Comparison of ENCODE assay signal across 14 cellular contexts in genomic region chr21:39461419-39461818, GRCh38. TPM values are rescaled to one million over a fixed set of nuclear protein-coding genes. Genes with fewer than 3 reads are reported as not detected.
DNase-seq lines count a peak whose midpoint lies in the region; ATAC-seq, FAIRE-seq and TF ChIP-seq lines count a peak whose summit lies in the region.
"Had no signal": no experiment of that assay in that cellular context is flagged by ENCODE, and none has a peak within 500 bp of the region (broad histone marks: within the 10 kb centered on the region; RNA-seq: fewer than 3 reads in every experiment).

No MANE protein-coding gene starts in this region.

- no peaks in the 10 kb centered on the region for H3K79me2 ChIP-seq in H1 (ENCODE audit: control insufficient read depth in 1 of 2, insufficient read depth in 2 of 2, low read length in 2 of 2)

- no peak overlapping the region for H4K5ac ChIP-seq in H1 (ENCODE audit: insufficient read length, low read depth, low read length)

- no peak overlapping the region for H3K9ac ChIP-seq in H1 (replicated peaks in 1 of 4; ENCODE audit: extremely low read depth in 1 of 4, low read depth in 3 of 4, low read length in 3 of 4)

- H3K9me3 ChIP-seq in H1 (ENCODE audit: insufficient read depth in 2 of 2, low read depth in 1 of 2, low read length in 1 of 2) (no peaks in the 10 kb centered on the region), right cardiac atrium (ENCODE audit: control insufficient read depth, low read length) (no peaks in the 10 kb centered on the region)

- no peak overlapping the region for H2BK5ac ChIP-seq in H1 (ENCODE audit: low read depth, low read length)

- H2BK20ac ChIP-seq in H1 (ENCODE audit: low read length): no peak overlapping the region

- H3K14ac ChIP-seq in H1 (ENCODE audit: insufficient read length): no peak overlapping the region

- no peak overlapping the region for H3K18ac ChIP-seq in H1 (ENCODE audit: extremely low read depth, low read length)

- H2BK12ac ChIP-seq in H1 (ENCODE audit: low read depth, low read length): no peak overlapping the region

- no peaks in the 10 kb centered on the region for H3K36me3 ChIP-seq in H1 (ENCODE audit: control insufficient read depth in 2 of 4, insufficient read depth in 4 of 4, low read length in 3 of 4)

- no peak for TF ChIP-seq CTCF in H1 (IDR thresholded peaks at IDR 0.05; ENCODE audit: control extremely low read depth in 1 of 3, insufficient read depth in 1 of 3, low read depth in 1 of 3, low read length in 3 of 3)

- POLR2A ChIA-PET in H1 (lab: Charles Lee; ENCODE audit: partially characterized antibody): interaction anchor here (0.7 to 1.1 kb wide), 3 partner anchors 8 to 113 kb away, joined by 3 to 6 read pairs (median 3); partner anchors contain the start of gene LCA5L

- 0 out of 2 replicates have a peak overlapping the region, but pooled peaks have one; percentile 33 for H2AFZ ChIP-seq in H1 (ENCODE audit: low read length)

- H3K4me1 ChIP-seq in H1 (replicated peaks in 1 of 4; ENCODE audit: control insufficient read depth in 3 of 4, insufficient read depth in 4 of 4, low read length in 3 of 4): no peaks in the 10 kb centered on the region
- no peaks in the 10 kb centered on the region for H3K4me1 ChIP-seq in right cardiac atrium (ENCODE audit: control insufficient read depth, insufficient read depth, low read length)

- H4K8ac ChIP-seq in H1 (ENCODE audit: extremely low read depth, insufficient read depth, low read length): no peak overlapping the region

- H3K27me3 ChIP-seq in H1 (replicated peaks in 1 of 4; ENCODE audit: control insufficient read depth in 3 of 4, extremely low read depth in 1 of 4, insufficient read depth in 3 of 4, low read length in 3 of 4) (no peaks in the 10 kb centered on the region), right cardiac atrium (ENCODE audit: control insufficient read depth, insufficient read depth) (no peaks in the 10 kb centered on the region)

- H2BK15ac ChIP-seq in H1 (ENCODE audit: low read length): no peak overlapping the region

- TF ChIP-seq POLR2A in H1 (IDR thresholded peaks at IDR 0.05; ENCODE audit: control extremely low read depth in 1 of 2, low read depth in 2 of 2, low read length in 2 of 2) (no peak), H54 (IDR thresholded peaks at IDR 0.05; ENCODE audit: low read depth, low read length) (no peak)

- no peaks in the 10 kb centered on the region for H3K79me1 ChIP-seq in H1 (ENCODE audit: low read depth, low read length)

- H4K91ac ChIP-seq in H1 (replicated peaks; ENCODE audit: insufficient read length, low read length): no peak overlapping the region

- no peaks in the 10 kb centered on the region for H4K20me1 ChIP-seq in H1 (replicated peaks in 1 of 2; ENCODE audit: control insufficient read depth in 1 of 2, insufficient read depth in 2 of 2, low read length in 2 of 2)

- H3K4me2 ChIP-seq in H1 (ENCODE audit: insufficient read depth in 1 of 2, low read depth in 2 of 2, low read length in 2 of 2): no peak overlapping the region

- ATAC-seq in GM18858 (IDR thresholded peaks at IDR 0.05; ENCODE audit: unreplicated experiment): peak; percentile 89
- ATAC-seq in GM21515 (IDR thresholded peaks at IDR 0.05; ENCODE audit: unreplicated experiment): peak; percentile 55
- ATAC-seq in HG03342 (IDR thresholded peaks at IDR 0.05; ENCODE audit: unreplicated experiment): peak; percentile 84
- ATAC-seq in right cardiac atrium: no peak
- ATAC-seq: naive thymus-derived CD4-positive, alpha-beta T cell; SK-N-SH treated with all-trans-retinoic acid at 6 μM for 48 hours had no signal

- no peak for TF ChIP-seq EP300 in H1 (IDR thresholded peaks at IDR 0.05; ENCODE audit: borderline replicate concordance in 1 of 2, low read depth in 2 of 2, low read length in 2 of 2)

- H3K4ac ChIP-seq in H1 (replicated peaks; ENCODE audit: insufficient read length, low read depth, low read length): no peak overlapping the region

- H2AK5ac ChIP-seq in H1 (ENCODE audit: low read depth, low read length): no peak overlapping the region

- CTCF ChIA-PET in H1 (lab: Charles Lee; ENCODE audit: partially characterized antibody): interaction anchor here (1.0 to 2.0 kb wide), 3 partner anchors 11 to 20 kb away, joined by 3 to 5 read pairs (median 5); no protein-coding TSS in a partner anchor

- no peak overlapping the region for H2BK120ac ChIP-seq in H1 (replicated peaks; ENCODE audit: low read depth, low read length)

- H3K23me2 ChIP-seq in H1 (ENCODE audit: low read depth, low read length): no peaks in the 10 kb centered on the region; the same call in 1 of the 2 replicates

- intact Hi-C loops in right cardiac atrium (cut with DNase I): no loop called here

- FAIRE-seq in H1 (lab: Jason Lieb, UNC) (no peak), H54 (lab: Jason Lieb, UNC) (no peak)

- no peak overlapping the region for H3K56ac ChIP-seq in H1 (replicated peaks; ENCODE audit: insufficient read length, low read depth, low read length)

- H3K4me3 ChIP-seq in H1 (ENCODE audit: extremely low read depth in 1 of 4, insufficient read depth in 2 of 4, low read depth in 3 of 4, low read length in 4 of 4) (no peak overlapping the region), right cardiac atrium (ENCODE audit: low read length) (no peak overlapping the region)

- WGBS in H1 (ENCODE audit: extremely low coverage in 1 of 2, insufficient coverage in 1 of 2, insufficient read length in 1 of 2, insufficient replicate concordance in 2 of 2, low coverage in 1 of 2, low lambda C conversion rate in 2 of 2, missing lambda C conversion rate in 1 of 2), 2 experiments: 94% methylated on average over 3 of the region's 3 CpGs; no CpG with 5 or more reads in 1 of the 2 experiments
- 71% methylated on average over 3 of the region's 3 CpGs for WGBS in right cardiac atrium

- H3K27ac ChIP-seq in H1 (ENCODE audit: low read depth, low read length) (no peak overlapping the region), right cardiac atrium (ENCODE audit: low read length) (no peak overlapping the region)

- TF ChIP-seq RAD21 in H1 (IDR thresholded peaks at IDR 0.05 in 1 of 2, conservative IDR thresholded peaks at IDR 0.05 in 1 of 2; ENCODE audit: low read depth in 2 of 2, low read length in 2 of 2): no peak

- DNase-seq in H1 (ENCODE audit: low read depth in 1 of 2, low spot score in 2 of 2) (no peak), H54 (ENCODE audit: insufficient read length, low spot score) (no peak), NCI-H82 treated with DMSO at 0.1 percent for 48 hours (lab: John Stamatoyannopoulos, UW; ENCODE audit: unreplicated experiment) (no peak), right cardiac atrium (no peak)
- DNase-seq: activated T-cell treated with anti-CD3 and anti-CD28 coated beads, Interleukin-2, amount 50 U/mL, for 48 hours; CD8-positive, alpha-beta memory T cell; foreskin fibroblast; naive thymus-derived CD4-positive, alpha-beta T cell; NCI-H1436 treated with DMSO at 0.1 percent for 48 hours; NCI-H774 had no signal

- H3K23ac ChIP-seq in H1 (ENCODE audit: insufficient read length): no peak overlapping the region

TF ChIP-seq in H1, 55 proteins besides CTCF, POLR2A, EP300 and RAD21:
- no peak for TF ChIP-seq CHD1 (IDR thresholded peaks at IDR 0.05; ENCODE audit: low read depth, low read length)

RNA-seq across cellular contexts. Expression of gene SH3BGR, which starts 9.6 kb away (rescaled TPM):
- total RNA-seq in H1 (2021; fragmentation: NEBNext Ultra II Directional; extraction: Animal tissue kit (Norgen Biotek cat#: 25700)): 5.5 and 5.9 TPM in 2 replicates
- 2.1 and 8.2 TPM in 2 replicates for polyA plus RNA-seq in H1 (2011; rRNA removed)
- 1.4 TPM for polyA plus RNA-seq in H1 (2011; cell fraction: cytosol; rRNA removed)
- 0.71 TPM for polyA plus RNA-seq in H1 (2011; cell fraction: nucleus; rRNA removed)
- polyA plus RNA-seq in H1 (2012, experiment 1 of 2): 2.8 to 3.3 TPM (median 3.1 TPM) in 4 replicates
- 1.2 TPM for polyA plus RNA-seq in H1 (2012, experiment 2 of 2)
- polyA plus RNA-seq in H1 (2013, experiment 1 of 2): 10.1 TPM
- polyA plus RNA-seq in H1 (2013, experiment 2 of 2): 9.7 TPM
- polyA minus RNA-seq in H1 (2011; rRNA and poly(A)+ RNA removed): 1.3 and 1.9 TPM in 2 replicates
- polyA minus RNA-seq in H1 (2011; cell fraction: cytosol; rRNA and poly(A)+ RNA removed): not detected
- 1.00 TPM for polyA minus RNA-seq in H1 (2011; cell fraction: nucleus; rRNA and poly(A)+ RNA removed)
- 10 to 100 TPM; 89.1 to 95.8 (median 93.5) TPM for total RNA-seq in right cardiac atrium
- 119 TPM for polyA plus RNA-seq in right cardiac atrium

RNA-seq across cellular contexts. Expression of gene LCA5L, which starts 15.8 kb away (rescaled TPM):
- 0.57 and 0.84 TPM in 2 replicates for total RNA-seq in H1 (2021; fragmentation: NEBNext Ultra II Directional; extraction: Animal tissue kit (Norgen Biotek cat#: 25700))
- polyA plus RNA-seq in H1 (2011; rRNA removed) (0.11 and 0.20 TPM in 2 replicates), right cardiac atrium (0.50 TPM)
- 0.26 TPM for polyA plus RNA-seq in H1 (2011; cell fraction: cytosol; rRNA removed)
- 0.37 TPM for polyA plus RNA-seq in H1 (2011; cell fraction: nucleus; rRNA removed)
- polyA plus RNA-seq in H1 (2012, experiment 1 of 2): 0.17 to 0.66 TPM (median 0.45 TPM) in 4 replicates
- not detected for polyA plus RNA-seq in H1 (2012, experiment 2 of 2)
- 0.65 TPM for polyA plus RNA-seq in H1 (2013, experiment 1 of 2)
- polyA plus RNA-seq in H1 (2013, experiment 2 of 2): 0.61 TPM
- 0.24 and 0.38 TPM in 2 replicates for polyA minus RNA-seq in H1 (2011; rRNA and poly(A)+ RNA removed)
- polyA minus RNA-seq in H1 (2011; cell fraction: cytosol; rRNA and poly(A)+ RNA removed): not detected
- polyA minus RNA-seq in H1 (2011; cell fraction: nucleus; rRNA and poly(A)+ RNA removed): not detected
- total RNA-seq in right cardiac atrium: 1 to 10 TPM in 3 of 4 donors, under 1 TPM in 1; 0.59 to 1.3 (median 1.2) TPM
- total RNA-seq: naive thymus-derived CD4-positive, alpha-beta T cell had no signal

Comparison
In these comparisons a context has a peak if more than half of its experiments do, and no peak if none do; other contexts are left out.
1. ATAC-seq: peak in GM18858 (single experiment), GM21515 (single experiment) and HG03342 (single experiment); none in right cardiac atrium (0 of 2).
2. RNA of gene SH3BGR, which starts 9.6 kb away (total RNA-seq): 89.1 to 95.8 TPM in right cardiac atrium; 5.5 to 5.9 TPM in H1; every median in the first group is over 10 times any median in the second.